Comparison of ENCODE assay signal across 12 cellular contexts in genomic region chr11:123057604-123058305, GRCh38. TPM values are rescaled to one million over a fixed set of nuclear protein-coding genes. Genes with fewer than 3 reads are reported as not detected.
A peak's percentile ranks its signal among the peaks of the same experiment; 100 is the strongest.
DNase-seq lines count a peak whose midpoint lies in the region; ATAC-seq and TF ChIP-seq lines count a peak whose summit lies in the region.
"Had no signal": no experiment of that assay in that cellular context is flagged by ENCODE, and none has a peak within 500 bp of the region (broad histone marks: within the 10 kb centered on the region; RNA-seq: fewer than 3 reads in every experiment).

No MANE protein-coding gene starts in this region.

- H3K36me3 Mint-ChIP-seq in activated T-helper 17 cell treated with anti-CD3 and anti-CD28 coated beads, Interleukin-2, amount 50 U/mL, for 72 hours (ENCODE audit: low read depth): peaks cover 97% of the 10 kb centered on the region
- H3K36me3 Mint-ChIP-seq in memory B cell: peaks cover 60% of the 10 kb centered on the region

- H3K4me3 ChIP-seq in AG04450 (ENCODE audit: low read depth, low read length) (no peak overlapping the region), GM12864 (ENCODE audit: low read depth, low read length) (peak overlapping the region; percentile 80; the same call in 1 of the 2 replicates)

- H3K9me3 ChIP-seq in AG04450 (ENCODE audit: control insufficient read depth, insufficient read depth, low read length): no peaks in the 10 kb centered on the region; the same call in 1 of the 2 replicates
- H3K9me3 ChIP-seq: Peyer's patch had no signal

- TF ChIP-seq CTCF in AG04450 (IDR thresholded peaks at IDR 0.05; ENCODE audit: low read depth, low read length) (0 out of 2 replicates have a peak, but pooled peaks have one; percentile 10), GM12864 (IDR thresholded peaks at IDR 0.05; ENCODE audit: low read depth, low read length, missing control alignments) (no peak)

- ATAC-seq in activated T-helper 17 cell treated with anti-CD3 and anti-CD28 coated beads, Interleukin-2, amount 50 U/mL, for 72 hours (replicated peaks): no peak
- no peak for ATAC-seq in memory B cell (ENCODE audit: low read depth)
- ATAC-seq in left lobe of liver: no peak
- ATAC-seq: esophagus mucosa had no signal

- CTCF ChIA-PET in AG04450 (lab: Charles Lee): interaction anchor here (0.6 to 6.7 kb wide), 11 partner anchors 11 to 420 kb away, joined by 3 to 64 read pairs (median 5); no protein-coding TSS in a partner anchor

- no peaks in the 10 kb centered on the region for H3K27me3 ChIP-seq in AG04450 (ENCODE audit: control insufficient read depth, insufficient read depth, low read length)
- H3K27me3 ChIP-seq: Peyer's patch had no signal

- peak overlapping the region; percentile 100 for H3K4me3 Mint-ChIP-seq in activated T-helper 17 cell treated with anti-CD3 and anti-CD28 coated beads, Interleukin-2, amount 50 U/mL, for 72 hours
- H3K4me3 Mint-ChIP-seq in memory B cell: peak overlapping the region; percentile 94

- no peak overlapping the region for H3K27ac ChIP-seq in AG04450 (ENCODE audit: low read depth, low read length)

- no peaks in the 10 kb centered on the region for H3K9me3 Mint-ChIP-seq in activated T-helper 17 cell treated with anti-CD3 and anti-CD28 coated beads, Interleukin-2, amount 50 U/mL, for 72 hours
- no peaks in the 10 kb centered on the region for H3K9me3 Mint-ChIP-seq in memory B cell

- no peak for DNase-seq in AG04450 (ENCODE audit: low read depth, low spot score)
- DNase-seq in GM12864 (ENCODE audit: low read depth): no peak
- DNase-seq in memory B cell (ENCODE audit: low spot score in 2 of 2): no peak
- no peak for DNase-seq in Ammon's horn (ENCODE audit: low spot score)
- DNase-seq in left lobe of liver (ENCODE audit: low spot score): no peak
- DNase-seq in cortex of kidney (lab: John Stamatoyannopoulos, UW): no peak
- DNase-seq in stimulated activated CD4-positive, alpha-beta T cell treated with anti-CD3 and anti-CD28 coated beads, Interleukin-4, amount 100 ng/mL, for 4 hours: no peak
- DNase-seq: activated CD8-positive, alpha-beta memory T cell treated with anti-CD3 and anti-CD28 coated beads, Interleukin-2, amount 50 U/mL, for 4 hours; NCI-H1105 had no signal

- peak overlapping the region; percentile 100 for H3K27ac Mint-ChIP-seq in activated T-helper 17 cell treated with anti-CD3 and anti-CD28 coated beads, Interleukin-2, amount 50 U/mL, for 72 hours
- peak overlapping the region; percentile 85 for H3K27ac Mint-ChIP-seq in memory B cell

- POLR2A ChIA-PET in AG04450 (lab: Yijun Ruan, JAX): no interaction called here

- H3K4me1 Mint-ChIP-seq in activated T-helper 17 cell treated with anti-CD3 and anti-CD28 coated beads, Interleukin-2, amount 50 U/mL, for 72 hours: peaks cover 24% of the 10 kb centered on the region
- H3K4me1 Mint-ChIP-seq in memory B cell: peaks cover 60% of the 10 kb centered on the region

- no peaks in the 10 kb centered on the region for H3K27me3 Mint-ChIP-seq in activated T-helper 17 cell treated with anti-CD3 and anti-CD28 coated beads, Interleukin-2, amount 50 U/mL, for 72 hours
- H3K27me3 Mint-ChIP-seq in memory B cell: no peaks in the 10 kb centered on the region

RNA-seq across cellular contexts. Expression of gene HSPA8, which starts 4.2 kb away (rescaled TPM):
- 2,659 and 3,006 TPM in 2 replicates for polyA plus RNA-seq in AG04450 (2011; rRNA removed)
- polyA minus RNA-seq in AG04450 (2011; rRNA and poly(A)+ RNA removed): 2,306 and 2,503 TPM in 2 replicates
- 1,000 to 10,000 TPM; 1,670 to 3,247 TPM for total RNA-seq in activated T-helper 17 cell treated with anti-CD3 and anti-CD28 coated beads, Interleukin-2, amount 50 U/mL, for 72 hours
- 357 TPM for total RNA-seq in left lobe of liver
